6 cellular contexts compared by ENCODE assay signal in genomic region chr12:49345048-49345839, GRCh38. TPM values are rescaled to one million over a fixed set of nuclear protein-coding genes. Genes with fewer than 3 reads are reported as not detected.
DNase-seq lines count a peak whose midpoint lies in the region; ATAC-seq and TF ChIP-seq lines count a peak whose summit lies in the region.

No MANE protein-coding gene starts in this region.

- no peaks in the 10 kb centered on the region for H3K9me3 ChIP-seq in ascending aorta
- no peaks in the 10 kb centered on the region for H3K9me3 ChIP-seq in naive thymus-derived CD4-positive, alpha-beta T cell (ENCODE audit: control insufficient read depth in 2 of 3, low read length in 3 of 3)

- no peaks in the 10 kb centered on the region for H3K36me3 Mint-ChIP-seq in T-helper 2 cell treated with Interferon-gamma antibody and Interleukin-4, amounts not matched to agents 5 μg/mL and 100 μg/mL, for 36 hours (ENCODE audit: low read depth)
- no peaks in the 10 kb centered on the region for H3K36me3 Mint-ChIP-seq in naive thymus-derived CD4-positive, alpha-beta T cell

- H3K4me1 Mint-ChIP-seq in T-helper 2 cell treated with Interferon-gamma antibody and Interleukin-4, amounts not matched to agents 5 μg/mL and 100 μg/mL, for 36 hours (ENCODE audit: low read depth), result peaks cover 20% of the 10 kb centered on the region
- H3K4me1 Mint-ChIP-seq in naive thymus-derived CD4-positive, alpha-beta T cell, result peaks cover 12 to 52% (median 41%) of the 10 kb centered on the region in 7 donors

- H3K4me1 ChIP-seq in ascending aorta, result peaks cover 34 to 50% of the 10 kb centered on the region in 2 donors
- peaks cover 44 to 52% of the 10 kb centered on the region in 2 donors for H3K4me1 ChIP-seq in naive thymus-derived CD4-positive, alpha-beta T cell (ENCODE audit: control insufficient read depth in 2 of 2, insufficient read depth in 2 of 2, low read length in 2 of 2)

- H3K9me3 Mint-ChIP-seq in T-helper 2 cell treated with Interferon-gamma antibody and Interleukin-4, amounts not matched to agents 5 μg/mL and 100 μg/mL, for 36 hours, result no peaks in the 10 kb centered on the region
- peaks cover 0 to 1% (median 0%) of the 10 kb centered on the region in 11 donors for H3K9me3 Mint-ChIP-seq in naive thymus-derived CD4-positive, alpha-beta T cell

- no peak overlapping the region for H3K27ac Mint-ChIP-seq in T-helper 2 cell treated with Interferon-gamma antibody and Interleukin-4, amounts not matched to agents 5 μg/mL and 100 μg/mL, for 36 hours
- no peak overlapping the region for H3K27ac Mint-ChIP-seq in naive thymus-derived CD4-positive, alpha-beta T cell

- CTCF ChIA-PET in naive thymus-derived CD4-positive, alpha-beta T cell (lab: Charles Lee), result interaction anchor here (1.3 kb wide), 1 partner anchor 51 kb away, joined by 4 read pairs; the partner anchor contains the start of gene PRPH

- H3K27me3 Mint-ChIP-seq in T-helper 2 cell treated with Interferon-gamma antibody and Interleukin-4, amounts not matched to agents 5 μg/mL and 100 μg/mL, for 36 hours (ENCODE audit: low read depth), result peaks cover 78% of the 10 kb centered on the region
- H3K27me3 Mint-ChIP-seq in naive thymus-derived CD4-positive, alpha-beta T cell, result peaks cover 51 to 89% (median 64%) of the 10 kb centered on the region in 5 donors

- H3K4me3 Mint-ChIP-seq in T-helper 2 cell treated with Interferon-gamma antibody and Interleukin-4, amounts not matched to agents 5 μg/mL and 100 μg/mL, for 36 hours, result peak overlapping the region; percentile 51
- H3K4me3 Mint-ChIP-seq in naive thymus-derived CD4-positive, alpha-beta T cell, result peak overlapping the region; percentile 45 to 94 (median 84)

- intact Hi-C loops in ascending aorta (cut with DNase I), result loop anchor here (10.0 kb wide), 1 partner anchor 280 kb away; the partner anchor contains the start of genes KMT2D and RHEBL1
- intact Hi-C loops in naive thymus-derived CD4-positive, alpha-beta T cell (cut with micrococcal nuclease), result loop anchor here in 1 of 2 donors (5.0 kb wide), 1 partner anchor 253 kb away; the partner anchor contains the start of gene DHH

- no peaks in the 10 kb centered on the region for H3K36me3 ChIP-seq in ascending aorta
- H3K36me3 ChIP-seq in naive thymus-derived CD4-positive, alpha-beta T cell (ENCODE audit: control insufficient read depth in 2 of 3, insufficient read depth in 3 of 3, low read length in 3 of 3), result no peaks in the 10 kb centered on the region

- H3K27ac ChIP-seq in ascending aorta, result no peak overlapping the region
- H3K27ac ChIP-seq in naive thymus-derived CD4-positive, alpha-beta T cell (ENCODE audit: low read depth, low read length), result no peak overlapping the region

- DNase-seq in T-helper 2 cell treated with Interferon-gamma antibody and Interleukin-4, amounts not matched to agents 5 μg/mL and 100 μg/mL, for 36 hours (ENCODE audit: low spot score), result no peak
- DNase-seq in T-helper 2 cell, result no peak
- no peak for DNase-seq in ascending aorta (ENCODE audit: low spot score in 2 of 2)
- DNase-seq in naive thymus-derived CD4-positive, alpha-beta T cell, result no peak
- no peak for DNase-seq in NK-92 treated with Interleukin-12 subunit alpha and Interleukin-12 subunit beta, amount 100 ng/mL, for 24 hours (lab: John Stamatoyannopoulos, UW)
- no peak for DNase-seq in CD1c-positive myeloid dendritic cell (ENCODE audit: extremely low spot score)

- H3K4me3 ChIP-seq in ascending aorta, result peak overlapping the region; percentile 41 to 69
- H3K4me3 ChIP-seq in naive thymus-derived CD4-positive, alpha-beta T cell (ENCODE audit: low read length), result peak overlapping the region; percentile 30

- no peak for TF ChIP-seq CTCF in ascending aorta (IDR thresholded peaks at IDR 0.05)

- peaks cover 25% of the 10 kb centered on the region for H3K27me3 ChIP-seq in ascending aorta
- H3K27me3 ChIP-seq in naive thymus-derived CD4-positive, alpha-beta T cell (ENCODE audit: control insufficient read depth in 2 of 2, insufficient read depth in 2 of 2, low read length in 2 of 2), result peaks cover 23 to 49% of the 10 kb centered on the region in 2 donors

- ATAC-seq in naive thymus-derived CD4-positive, alpha-beta T cell, result no peak

- POLR2A ChIA-PET in naive thymus-derived CD4-positive, alpha-beta T cell (lab: Charles Lee), result interaction anchor here (2.5 kb wide), 1 partner anchor 22 kb away, joined by 8 read pairs; the partner anchor contains the start of gene SPATS2

RNA-seq across cellular contexts. Expression of gene DNAJC22, which starts 1.4 kb away (rescaled TPM):
- not detected for total RNA-seq in ascending aorta
- not detected for total RNA-seq in naive thymus-derived CD4-positive, alpha-beta T cell
- polyA plus RNA-seq in naive thymus-derived CD4-positive, alpha-beta T cell, result not detected

RNA-seq across cellular contexts. Expression of gene C1QL4, which starts 8.3 kb away (rescaled TPM):
- total RNA-seq in ascending aorta, result not detected
- total RNA-seq in naive thymus-derived CD4-positive, alpha-beta T cell, result not detected
- polyA plus RNA-seq in naive thymus-derived CD4-positive, alpha-beta T cell, result not detected

RNA-seq across cellular contexts. Expression of gene SPATS2, which starts 22.0 kb away (rescaled TPM):
- 13.8 TPM for total RNA-seq in ascending aorta
- 1 to 10 TPM; 7.4 to 9.8 (median 8.9) TPM for total RNA-seq in naive thymus-derived CD4-positive, alpha-beta T cell
- polyA plus RNA-seq in naive thymus-derived CD4-positive, alpha-beta T cell, result 1 to 10 TPM; 3.0 to 7.8 TPM

RNA-seq across cellular contexts. Expression of gene TROAP, which starts 22.2 kb away (rescaled TPM):
- total RNA-seq in ascending aorta, result not detected
- total RNA-seq in naive thymus-derived CD4-positive, alpha-beta T cell, result 10 to 100 TPM in 1 of 5 experiments, 1 to 10 TPM in 2, under 1 TPM in 1, not detected in 1; 0.83 to 58.2 (median 1.3) TPM
- under 1 TPM in 1 of 2 donors, not detected in 1; 0.21 TPM for polyA plus RNA-seq in naive thymus-derived CD4-positive, alpha-beta T cell

RNA-seq across cellular contexts. Expression of gene PRPH, which starts 50.3 kb away (rescaled TPM):
- not detected for total RNA-seq in ascending aorta
- total RNA-seq in naive thymus-derived CD4-positive, alpha-beta T cell, result not detected
- not detected for polyA plus RNA-seq in naive thymus-derived CD4-positive, alpha-beta T cell
